12 cellular contexts compared by ENCODE assay signal in the genomic region with DNA sequence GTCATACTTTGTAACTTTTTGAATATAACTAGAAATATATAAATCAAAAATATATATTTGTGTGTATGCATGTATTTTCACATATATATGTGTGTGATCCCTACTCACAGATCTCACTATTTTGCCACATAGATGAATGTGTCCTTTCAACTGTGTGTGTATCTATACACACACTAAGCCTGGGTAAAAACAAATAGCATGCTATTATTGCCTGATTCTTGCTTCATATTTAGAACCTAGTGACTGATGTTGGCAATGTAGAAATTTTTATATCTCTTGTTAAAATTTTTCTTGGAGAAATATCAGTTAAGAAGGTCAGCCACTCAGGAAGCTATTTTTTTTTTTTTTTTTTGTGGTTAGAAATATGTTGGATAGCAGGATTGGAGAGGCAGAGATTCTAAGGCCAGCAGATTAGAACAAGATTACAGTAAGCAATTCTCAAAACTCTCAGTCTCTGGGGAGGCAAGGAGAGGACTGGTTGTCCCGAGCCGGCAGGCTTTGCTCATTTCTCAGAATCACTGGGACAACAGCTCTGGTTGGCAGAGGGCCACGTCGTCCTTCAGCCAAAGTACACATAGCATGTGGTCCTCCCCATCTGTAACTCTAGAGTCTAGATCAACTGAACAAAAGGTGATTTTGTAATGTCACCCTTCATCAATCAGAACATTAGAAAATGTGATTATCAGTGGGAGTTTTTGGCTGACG. TPM values are rescaled to one million over a fixed set of nuclear protein-coding genes. Genes with fewer than 3 reads are reported as not detected.
DNase-seq lines count a peak whose midpoint lies in the region; ATAC-seq and TF ChIP-seq lines count a peak whose summit lies in the region.
"Had no signal": no experiment of that assay in that cellular context is flagged by ENCODE, and none has a peak within 500 bp of the region (broad histone marks: within the 10 kb centered on the region; RNA-seq: fewer than 3 reads in every experiment).

No MANE protein-coding gene starts in this region.

- BruUV-seq in PC-3 (replicated peaks; lab: Mats Ljungman, UMichigan), result no TSS peak

- peaks cover 43% of the 10 kb centered on the region for H3K4me1 ChIP-seq in ACC112 (ENCODE audit: control insufficient read depth, insufficient read depth, low read length, unreplicated experiment)
- peaks cover 24% of the 10 kb centered on the region for H3K4me1 ChIP-seq in PC-3 (ENCODE audit: insufficient read depth, low read length)

- intact Hi-C loops in PC-3 (cut with micrococcal nuclease), result loop anchor here (5.0 kb wide), 1 partner anchor 291 kb away; no protein-coding TSS in a partner anchor

- H3K4me3 ChIP-seq in ACC112 (ENCODE audit: low read depth, low read length), result peak overlapping the region; percentile 3; the same call in 1 of the 2 replicates
- no peak overlapping the region for H3K4me3 ChIP-seq in PC-3 (ENCODE audit: low read length)
- no peak overlapping the region for H3K4me3 ChIP-seq in fibroblast of the aortic adventitia (ENCODE audit: low read depth, low read length)

- CTCF ChIA-PET in PC-3 (lab: Charles Lee), result no interaction called here

- no peak overlapping the region for H3K9ac ChIP-seq in PC-3 (ENCODE audit: low read length)

- H3K36me3 ChIP-seq in ACC112 (ENCODE audit: insufficient read depth, low read length), result no peaks in the 10 kb centered on the region
- no peaks in the 10 kb centered on the region for H3K36me3 ChIP-seq in PC-3 (ENCODE audit: low read depth, low read length)

- TF ChIP-seq CTCF in PC-3 (conservative IDR thresholded peaks at IDR 0.05; ENCODE audit: low read depth, low read length) (no peak), fibroblast of the aortic adventitia (IDR thresholded peaks at IDR 0.05; ENCODE audit: insufficient read depth, low read length) (no peak), omental fat pad (IDR thresholded peaks at IDR 0.05) (no peak)

- H3K27ac ChIP-seq in ACC112 (ENCODE audit: low read depth, low read length) (peak overlapping the region; percentile 94), PC-3 (ENCODE audit: low read length) (no peak overlapping the region)

- DNase-seq in PC-3 (peak; percentile 87), fibroblast of the aortic adventitia (ENCODE audit: low read depth) (peak; percentile 100), omental fat pad (ENCODE audit: low spot score) (peak; percentile 73), NCI-H526 treated with DMSO at 0.1 percent for 48 hours (lab: John Stamatoyannopoulos, UW) (no peak), inferior parietal cortex (ENCODE audit: extremely low spot score) (no peak), dermis blood vessel endothelial cell (no peak)
- DNase-seq: activated CD4-positive, alpha-beta T cell treated with anti-CD3 and anti-CD28 coated beads for 48 hours; NCI-H524 treated with DMSO at 0.1 percent for 48 hours had no signal

- peak; percentile 25; the same call in 1 of the 2 replicates for ATAC-seq in PC-3
- peak; percentile 81 for ATAC-seq in omental fat pad (ENCODE audit: low FRiP score)
- ATAC-seq in HG02759 (IDR thresholded peaks at IDR 0.05; ENCODE audit: unreplicated experiment), result no peak
- ATAC-seq: natural killer cell treated with Interleukin-12 subunit alpha and Interleukin-12 subunit beta and Interleukin-15 and Interleukin-18, amount 100 ng/mL, for 72 hours had no signal

- no peaks in the 10 kb centered on the region for H3K9me2 ChIP-seq in PC-3 (replicated peaks; ENCODE audit: low read length)

- H3F3A ChIP-seq in PC-3 (ENCODE audit: low read length, unreplicated experiment), result no peaks in the 10 kb centered on the region

- H3K9me3 ChIP-seq in PC-3 (ENCODE audit: low read length), result no peaks in the 10 kb centered on the region

- no peaks in the 10 kb centered on the region for H3K79me2 ChIP-seq in ACC112 (ENCODE audit: control insufficient read depth, insufficient read depth, low read length, unreplicated experiment)
- H3K79me2 ChIP-seq in PC-3 (ENCODE audit: low read length), result no peaks in the 10 kb centered on the region

- H3K27me3 ChIP-seq in ACC112 (ENCODE audit: insufficient read depth, low read length), result no peaks in the 10 kb centered on the region
- H3K27me3 ChIP-seq in PC-3 (ENCODE audit: low read length), result no peaks in the 10 kb centered on the region

- POLR2A ChIA-PET in PC-3 (lab: Charles Lee; ENCODE audit: unreplicated experiment), result interaction anchor here (0.6 kb wide), 1 partner anchor 113 kb away, joined by 11 read pairs; no protein-coding TSS in a partner anchor

- no peaks in the 10 kb centered on the region for H4K20me1 ChIP-seq in PC-3 (ENCODE audit: low read length)

- H2AFZ ChIP-seq in ACC112 (ENCODE audit: low read length, unreplicated experiment) (peak overlapping the region; percentile 43), PC-3 (ENCODE audit: low read length) (no peak overlapping the region)

- H3K4me2 ChIP-seq in PC-3 (ENCODE audit: low read length), result no peak overlapping the region

RNA-seq across cellular contexts. Expression of a gene that starts 19.7 kb away (rescaled TPM):
- total RNA-seq in PC-3 (2014; rRNA removed) (not detected in 2 replicates), fibroblast of the aortic adventitia (ENCODE audit: low replicate concordance) (0.27 and 3.4 TPM in 2 replicates), omental fat pad (10 to 100 TPM in 3 of 4 donors, 1 to 10 TPM in 1; 9.4 to 27.9 (median 15.4) TPM), dermis blood vessel endothelial cell (not detected in 2 replicates)
- total RNA-seq: B cell; natural killer cell treated with Interleukin-12 subunit alpha and Interleukin-12 subunit beta and Interleukin-15 and Interleukin-18, amount 100 ng/mL, for 72 hours had no signal

Comparison
In these comparisons a context has a peak if more than half of its experiments do, and no peak if none do; other contexts are left out.
1. DNase-seq: peak in PC-3 (single experiment), fibroblast of the aortic adventitia (single experiment) and omental fat pad (single experiment); none in NCI-H526 treated with DMSO at 0.1 percent for 48 hours (single experiment), inferior parietal cortex (single experiment) and dermis blood vessel endothelial cell (single experiment).